Comparison of ENCODE assay signal across 9 cellular contexts in genomic region chr10:17232276-17232987, GRCh38. TPM values are rescaled to one million over a fixed set of nuclear protein-coding genes. Genes with fewer than 3 reads are reported as not detected.
DNase-seq lines count a peak whose midpoint lies in the region; ATAC-seq and TF ChIP-seq lines count a peak whose summit lies in the region.
"Had no signal": no experiment of that assay in that cellular context is flagged by ENCODE, and none has a peak within 500 bp of the region (broad histone marks: within the 10 kb centered on the region; RNA-seq: fewer than 3 reads in every experiment).

No MANE protein-coding gene starts in this region.

- no peak for ATAC-seq in T-cell (replicated peaks in 1 of 4)

- intact Hi-C loops in tibial artery (cut with DNase I; ENCODE audit: low total_unique reads) = no loop called here

- H3K36me3 ChIP-seq in tibial artery = peaks cover 70 to 71% (median 71%) of the 10 kb centered on the region in 3 donors

- H3K9me3 Mint-ChIP-seq in activated naive CD4-positive, alpha-beta T cell treated with anti-CD3 and anti-CD28 coated beads, Interleukin-2, amount 10 ng/mL, durations not matched to agents 7 days and 5 days = no peaks in the 10 kb centered on the region
- H3K9me3 Mint-ChIP-seq in T-cell = no peaks in the 10 kb centered on the region

- no peaks in the 10 kb centered on the region for H3K27me3 ChIP-seq in tibial artery

- no peak for TF ChIP-seq CTCF in foreskin fibroblast (IDR thresholded peaks at IDR 0.05; ENCODE audit: low read depth, low read length)
- TF ChIP-seq CTCF in tibial artery (IDR thresholded peaks at IDR 0.05) = no peak

- H3K4me3 ChIP-seq in foreskin fibroblast (ENCODE audit: low read depth in 1 of 2, low read length in 2 of 2) (peak overlapping the region; percentile 93 to 94), tibial artery (peak overlapping the region; percentile 83 to 93)

- peak overlapping the region; percentile 91 for H3K4me3 Mint-ChIP-seq in activated naive CD4-positive, alpha-beta T cell treated with anti-CD3 and anti-CD28 coated beads, Interleukin-2, amount 10 ng/mL, durations not matched to agents 7 days and 5 days
- peak overlapping the region; percentile 90 to 99 (median 95) for H3K4me3 Mint-ChIP-seq in T-cell

- H3K9me3 ChIP-seq in tibial artery = no peaks in the 10 kb centered on the region

- POLR2A ChIA-PET in T-cell (lab: Charles Lee) = interaction anchor here (0.6 to 0.8 kb wide), 2 partner anchors 384 to 415 kb away, joined by 4 to 8 read pairs; partner anchors contain the start of gene RSU1 (in 1 of the 2)

- peak overlapping the region; percentile 99 for H3K27ac Mint-ChIP-seq in activated naive CD4-positive, alpha-beta T cell treated with anti-CD3 and anti-CD28 coated beads, Interleukin-2, amount 10 ng/mL, durations not matched to agents 7 days and 5 days
- peak overlapping the region; percentile 57 to 72 for H3K27ac Mint-ChIP-seq in T-cell

- H3K4me1 ChIP-seq in tibial artery = peaks cover 0 to 62% (median 35%) of the 10 kb centered on the region in 4 donors

- H3K36me3 Mint-ChIP-seq in activated naive CD4-positive, alpha-beta T cell treated with anti-CD3 and anti-CD28 coated beads, Interleukin-2, amount 10 ng/mL, durations not matched to agents 7 days and 5 days = peaks cover 72% of the 10 kb centered on the region
- H3K36me3 Mint-ChIP-seq in T-cell = peaks cover 58% of the 10 kb centered on the region

- no peak for DNase-seq in activated naive CD4-positive, alpha-beta T cell treated with anti-CD3 and anti-CD28 coated beads, Interleukin-2, amount 10 ng/mL, durations not matched to agents 7 days and 5 days
- no peak for DNase-seq in activated naive CD4-positive, alpha-beta T cell treated with anti-CD3 and anti-CD28 coated beads, Interleukin-2, amount 50 U/mL, for 16 hours
- DNase-seq in T-cell (no peak), foreskin fibroblast (no peak), tibial artery (no peak), NCI-H2029 treated with DMSO at 0.1 percent for 48 hours (lab: John Stamatoyannopoulos, UW) (no peak), activated gamma-delta T cell treated with Interleukin-2 at 50 U/mL for 16 hours (no peak), SW 1271 (lab: John Stamatoyannopoulos, UW) (no peak)
- DNase-seq: SIG-M5 had no signal

- peak overlapping the region; percentile 98 to 100 for H3K27ac ChIP-seq in tibial artery

- H3K27me3 Mint-ChIP-seq in activated naive CD4-positive, alpha-beta T cell treated with anti-CD3 and anti-CD28 coated beads, Interleukin-2, amount 10 ng/mL, durations not matched to agents 7 days and 5 days = peaks cover 13% of the 10 kb centered on the region
- no peaks in the 10 kb centered on the region for H3K27me3 Mint-ChIP-seq in T-cell

- peaks cover 60% of the 10 kb centered on the region for H3K4me1 Mint-ChIP-seq in activated naive CD4-positive, alpha-beta T cell treated with anti-CD3 and anti-CD28 coated beads, Interleukin-2, amount 10 ng/mL, durations not matched to agents 7 days and 5 days
- H3K4me1 Mint-ChIP-seq in T-cell = peaks cover 46 to 63% (median 62%) of the 10 kb centered on the region in 3 donors

- CTCF ChIA-PET in activated naive CD4-positive, alpha-beta T cell treated with anti-CD3 and anti-CD28 coated beads, Interleukin-2, amount 10 ng/mL, durations not matched to agents 7 days and 5 days (lab: Charles Lee) = interaction anchor here (0.6 to 1.8 kb wide), 3 partner anchors 9 to 341 kb away, joined by 3 read pairs; no protein-coding TSS in a partner anchor
- CTCF ChIA-PET in T-cell (lab: Charles Lee) = interaction anchor here (0.6 to 0.8 kb wide), 2 partner anchors 166 to 397 kb away, joined by 3 read pairs; no protein-coding TSS in a partner anchor

RNA-seq across cellular contexts. Expression of gene VIM, which starts 4.4 kb away (rescaled TPM):
- 1,000 to 10,000 TPM in 4 of 5 donors, 100 to 1,000 TPM in 1; 704 to 1,632 (median 1,212) TPM for total RNA-seq in T-cell

RNA-seq across cellular contexts. Expression of gene TRDMT1, which starts 31.0 kb away (rescaled TPM):
- 10 to 100 TPM; 14.1 to 22.6 (median 20.5) TPM for total RNA-seq in T-cell
